In the genomic region with DNA sequence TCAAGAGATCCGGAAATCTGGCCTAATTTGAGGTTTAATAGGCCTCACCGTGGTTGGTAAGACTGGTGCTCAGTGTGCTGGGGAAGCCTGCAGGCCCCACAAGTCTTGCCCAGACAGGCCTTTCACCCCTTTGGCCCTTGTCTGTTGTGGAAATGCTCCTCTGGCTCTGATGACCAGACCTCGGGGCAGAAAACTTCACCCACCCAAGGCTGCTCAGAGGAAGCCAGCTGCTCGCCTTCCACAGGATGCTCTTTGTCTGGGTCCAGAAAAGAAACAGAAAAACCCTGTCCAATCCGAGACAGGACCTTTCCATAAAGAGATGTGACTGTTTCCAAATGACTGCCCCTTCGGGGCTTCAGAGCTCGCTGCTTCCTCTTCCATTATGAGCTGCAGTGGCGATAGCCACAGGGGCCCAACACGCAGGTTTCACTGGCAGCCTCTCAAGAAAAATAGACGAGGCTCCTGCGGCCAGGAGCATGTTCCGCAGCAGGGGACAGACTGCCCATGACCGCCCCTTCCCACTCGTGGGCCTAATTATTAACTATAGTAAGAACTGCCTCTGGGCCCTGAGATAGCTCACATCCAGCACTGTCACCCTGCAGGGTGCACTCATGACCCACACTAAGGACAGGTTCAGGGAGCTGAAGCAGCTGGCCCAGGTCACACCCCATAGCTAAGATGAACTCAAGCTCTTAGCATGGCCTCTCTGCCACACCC, we compare ENCODE assay signal across 9 cellular contexts.
DNase-seq lines count a peak whose midpoint lies in the region; ATAC-seq, FAIRE-seq and TF ChIP-seq lines count a peak whose summit lies in the region.
"Had no signal": no experiment of that assay in that cellular context is flagged by ENCODE, and none has a peak within 500 bp of the region (broad histone marks: within the 10 kb centered on the region; RNA-seq: fewer than 3 reads in every experiment).

No MANE protein-coding gene starts in this region.

- H3K4me3 ChIP-seq in GM12865 (ENCODE audit: low read depth, low read length): peak overlapping the region; percentile 41

- DNase-seq in GM12865 (ENCODE audit: low read depth): peak; percentile 90
- peak; percentile 55 for DNase-seq in glomerular visceral epithelial cell (ENCODE audit: extremely low spot score)
- no peak for DNase-seq in AG20443 (ENCODE audit: low spot score)
- no peak for DNase-seq in activated CD4-positive, alpha-beta T cell treated with anti-CD3 and anti-CD28 coated beads for 48 hours
- DNase-seq in RCC 7860 (ENCODE audit: low spot score): no peak
- no peak for DNase-seq in HK-2 (ENCODE audit: unreplicated experiment)
- DNase-seq: CD8-positive, alpha-beta memory T cell had no signal

- ATAC-seq in GM19463 (IDR thresholded peaks at IDR 0.05; ENCODE audit: unreplicated experiment) (peak; percentile 70), HG03175 (IDR thresholded peaks at IDR 0.05; ENCODE audit: unreplicated experiment) (peak; percentile 70)

- FAIRE-seq in RCC 7860 (lab: Jason Lieb, UNC): no peak

- TF ChIP-seq CTCF in GM12865 (IDR thresholded peaks at IDR 0.05; ENCODE audit: insufficient read depth, low read depth, low read length, missing control alignments): no peak

Comparison
In these comparisons a context has a peak if more than half of its experiments do, and no peak if none do; other contexts are left out.
1. DNase-seq: peak in GM12865 (single experiment) and glomerular visceral epithelial cell (single experiment); none in AG20443 (single experiment), activated CD4-positive, alpha-beta T cell treated with anti-CD3 and anti-CD28 coated beads for 48 hours (single experiment), RCC 7860 (single experiment) and HK-2 (single experiment).